8 cellular contexts compared by ENCODE assay signal in genomic region chr9:137621131-137621757, GRCh38. TPM values are rescaled to one million over a fixed set of nuclear protein-coding genes. Genes with fewer than 3 reads are reported as not detected.
A peak's percentile ranks its signal among the peaks of the same experiment; 100 is the strongest.
DNase-seq lines count a peak whose midpoint lies in the region; ATAC-seq and TF ChIP-seq lines count a peak whose summit lies in the region.

No MANE protein-coding gene starts in this region.

- no peak overlapping the region for H2AFZ ChIP-seq in hepatocyte

- WGBS in hepatocyte (ENCODE audit: low lambda C conversion rate, missing lambda C conversion rate) = 66% methylated on average over 6 of the region's 6 CpGs

- intact Hi-C loops in cardiac septum (cut with DNase I) = no loop called here

- H3K4me3 ChIP-seq in WI38 (ENCODE audit: low read depth, low read length) (no peak overlapping the region), hepatocyte (no peak overlapping the region)

- peak overlapping the region; percentile 81 for H3K4me2 ChIP-seq in hepatocyte

- DNase-seq in AG09319 (ENCODE audit: extremely low read depth, low read depth) (no peak), hepatocyte (ENCODE audit: low spot score) (no peak), nucleus accumbens (lab: John Stamatoyannopoulos, UW) (no peak), cardiac septum (ENCODE audit: low spot score) (no peak), NCI-H345 treated with DMSO at 0.1 percent for 48 hours (lab: John Stamatoyannopoulos, UW; ENCODE audit: unreplicated experiment) (no peak)

- H3K9me2 ChIP-seq in hepatocyte (replicated peaks; ENCODE audit: insufficient read depth) = no peaks in the 10 kb centered on the region

- H4K20me1 ChIP-seq in hepatocyte (ENCODE audit: insufficient read depth, poor library complexity, severe bottlenecking) = peaks cover 59% of the 10 kb centered on the region

- H3K36me3 ChIP-seq in hepatocyte (replicated peaks; ENCODE audit: insufficient read depth, low read depth) = no peaks in the 10 kb centered on the region

- no peak for ATAC-seq in HG02870 (IDR thresholded peaks at IDR 0.05; ENCODE audit: unreplicated experiment)

- no peaks in the 10 kb centered on the region for H3K9me3 ChIP-seq in hepatocyte (ENCODE audit: low read depth)

- H3K79me2 ChIP-seq in hepatocyte = peaks cover 88% of the 10 kb centered on the region

- H3K27me3 ChIP-seq in hepatocyte = no peaks in the 10 kb centered on the region

- peak overlapping the region; percentile 6 for H3K27ac ChIP-seq in hepatocyte

- peak; percentile 20 for TF ChIP-seq CTCF in AG09319 (IDR thresholded peaks at IDR 0.05; ENCODE audit: low read depth, low read length)
- TF ChIP-seq CTCF in GM12874 (IDR thresholded peaks at IDR 0.05; ENCODE audit: insufficient read depth, low read depth, low read length) = peak; percentile 39; the same call in 1 of the 2 replicates
- TF ChIP-seq CTCF in WI38 (IDR thresholded peaks at IDR 0.05; ENCODE audit: low read depth, low read length) = peak; percentile 26; the same call in 1 of the 2 replicates
- peak; percentile 21 for TF ChIP-seq CTCF in hepatocyte (IDR thresholded peaks at IDR 0.05; ENCODE audit: poor library complexity)

- peaks cover 21% of the 10 kb centered on the region for H3K4me1 ChIP-seq in hepatocyte (ENCODE audit: insufficient read depth)

RNA-seq across cellular contexts. Expression of gene EHMT1, which starts 2.4 kb away (rescaled TPM):
- total RNA-seq in hepatocyte = 40.6 and 46.0 TPM in 2 replicates
- polyA plus RNA-seq in hepatocyte = 47.0 and 47.7 TPM in 2 replicates
- 39.8 TPM for total RNA-seq in cardiac septum

RNA-seq across cellular contexts. Expression of gene ARRDC1, which starts 15.8 kb away (rescaled TPM):
- total RNA-seq in hepatocyte (62.7 and 86.0 TPM in 2 replicates), cardiac septum (21.1 TPM)
- polyA plus RNA-seq in hepatocyte = 102 and 109 TPM in 2 replicates

RNA-seq across cellular contexts. Expression of gene ZMYND19, which starts 30.9 kb away (rescaled TPM):
- total RNA-seq in hepatocyte (20.4 and 24.3 TPM in 2 replicates), cardiac septum (11.2 TPM)
- polyA plus RNA-seq in hepatocyte = 46.9 and 50.3 TPM in 2 replicates

RNA-seq across cellular contexts. Expression of gene DPH7, which starts 42.5 kb away (rescaled TPM):
- 26.8 and 28.3 TPM in 2 replicates for total RNA-seq in hepatocyte
- polyA plus RNA-seq in hepatocyte = 36.9 and 45.5 TPM in 2 replicates
- total RNA-seq in cardiac septum = 21.2 TPM
